8 cellular contexts compared by ENCODE assay signal in the genomic region with DNA sequence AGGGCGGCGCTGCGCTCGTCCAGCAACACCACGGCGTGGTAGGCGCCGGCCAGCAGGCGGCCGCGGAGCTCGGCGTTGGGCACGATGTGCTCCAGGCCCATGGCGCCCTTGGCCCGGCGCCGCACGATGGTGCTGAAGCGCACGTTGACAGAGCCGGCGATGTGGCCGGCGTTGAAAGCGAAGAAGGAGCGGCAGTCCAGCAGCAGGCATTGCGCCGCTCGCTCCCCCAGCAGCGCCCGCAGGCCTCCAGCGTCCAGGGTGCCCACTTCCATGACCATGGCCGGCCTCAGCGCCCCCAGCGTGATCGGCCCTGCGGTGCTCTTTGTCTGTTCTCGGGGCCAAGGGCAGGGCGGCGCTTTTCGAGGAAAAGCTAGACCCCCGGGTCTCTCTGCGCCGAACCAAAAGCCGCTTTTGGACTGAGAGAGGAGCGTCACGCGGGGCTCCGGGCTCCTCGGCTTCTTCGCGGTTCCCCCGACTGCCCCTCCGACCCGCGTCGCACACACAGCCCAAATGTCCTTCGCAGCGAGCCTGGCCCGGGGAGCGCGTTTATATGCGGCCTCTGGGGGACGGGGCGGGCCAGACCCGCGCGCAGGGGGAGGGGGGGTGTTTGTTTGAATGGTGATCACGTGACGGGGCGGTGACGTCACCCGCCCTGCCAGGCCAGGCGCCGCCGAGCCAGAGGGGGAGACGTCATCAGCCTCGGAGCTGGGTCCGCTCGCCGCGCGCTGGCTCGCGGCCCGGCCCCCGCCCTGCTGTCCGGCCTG. TPM values are rescaled to one million over a fixed set of nuclear protein-coding genes. Genes with fewer than 3 reads are reported as not detected.
DNase-seq lines count a peak whose midpoint lies in the region; ATAC-seq and TF ChIP-seq lines count a peak whose summit lies in the region.

Gene DUSP1, minus strand, starts transcription at position 521 of the 764 bp plus-strand sequence. Its CDS starts 243 bp downstream, at position 278.

- no peaks in the 10 kb centered on the region for H3K9me2 ChIP-seq in GM23338 (ENCODE audit: insufficient read depth)

- ATAC-seq in GM23338, result peak; percentile 68
- peak; percentile 80 to 84 for ATAC-seq in natural killer cell treated with Interleukin-12 subunit alpha and Interleukin-12 subunit beta and Interleukin-15 and Interleukin-18, amount 100 ng/mL, for 72 hours

- H3K79me2 ChIP-seq in GM23338 (replicated peaks; ENCODE audit: insufficient read depth), result peaks cover 9% of the 10 kb centered on the region; the same call in 1 of the 2 replicates

- peak within 1 kb of the TSS; percentile 100 for H3K4me2 ChIP-seq in GM23338

- peak within 1 kb of the TSS; percentile 90 for H3K27ac Mint-ChIP-seq in GM23338
- H3K27ac Mint-ChIP-seq in natural killer cell treated with Interleukin-12 subunit alpha and Interleukin-12 subunit beta and Interleukin-15 and Interleukin-18, amount 100 ng/mL, for 72 hours, result peak within 1 kb of the TSS; percentile 92 to 97

- H2AFZ ChIP-seq in GM23338, result peak within 1 kb of the TSS; percentile 98

- peaks cover 4% of the 10 kb centered on the region; the same call in 1 of the 2 replicates for H3K36me3 ChIP-seq in GM23338 (ENCODE audit: insufficient read depth)

- TF ChIP-seq CTCF in GM23338 (conservative IDR thresholded peaks at IDR 0.05; ENCODE audit: low read depth in 2 of 2) (peak; percentile 18 to 37; a peak in 2 of 4 replicates), LNCaP clone FGC (IDR thresholded peaks at IDR 0.05; ENCODE audit: control insufficient read depth, extremely low read depth, insufficient read depth) (peak; percentile 76)

- H3K4me1 ChIP-seq in GM23338 (ENCODE audit: insufficient read depth), result peaks cover 15% of the 10 kb centered on the region

- H3K4me3 Mint-ChIP-seq in GM23338, result peak within 1 kb of the TSS; percentile 92
- H3K4me3 Mint-ChIP-seq in natural killer cell treated with Interleukin-12 subunit alpha and Interleukin-12 subunit beta and Interleukin-15 and Interleukin-18, amount 100 ng/mL, for 72 hours, result peak within 1 kb of the TSS; percentile 87

- peak within 1 kb of the TSS; percentile 92 for H3K4me3 ChIP-seq in GM23338
- peak within 1 kb of the TSS; percentile 84 for H3K4me3 ChIP-seq in LNCaP clone FGC (ENCODE audit: low read depth, low read length)

- peak within 1 kb of the TSS; percentile 90 for H3K27ac ChIP-seq in GM23338 (ENCODE audit: low read depth)

- peaks cover 17% of the 10 kb centered on the region; the same call in 1 of the 2 replicates for H4K20me1 ChIP-seq in GM23338 (replicated peaks; ENCODE audit: insufficient read depth)

- H3K36me3 Mint-ChIP-seq in GM23338 (ENCODE audit: low read depth), result peaks cover 28% of the 10 kb centered on the region
- no peaks in the 10 kb centered on the region for H3K36me3 Mint-ChIP-seq in natural killer cell treated with Interleukin-12 subunit alpha and Interleukin-12 subunit beta and Interleukin-15 and Interleukin-18, amount 100 ng/mL, for 72 hours

- peaks cover 41% of the 10 kb centered on the region for H3K27me3 ChIP-seq in GM23338 (ENCODE audit: insufficient read depth)

- H3K9me3 Mint-ChIP-seq in GM23338, result peaks cover 2% of the 10 kb centered on the region; the same call in 1 of the 3 replicates
- no peaks in the 10 kb centered on the region for H3K9me3 Mint-ChIP-seq in natural killer cell treated with Interleukin-12 subunit alpha and Interleukin-12 subunit beta and Interleukin-15 and Interleukin-18, amount 100 ng/mL, for 72 hours

- H3K27me3 Mint-ChIP-seq in GM23338 (ENCODE audit: insufficient read depth, low read depth, poor library complexity), result peaks cover 39% of the 10 kb centered on the region
- H3K27me3 Mint-ChIP-seq in natural killer cell treated with Interleukin-12 subunit alpha and Interleukin-12 subunit beta and Interleukin-15 and Interleukin-18, amount 100 ng/mL, for 72 hours, result no peaks in the 10 kb centered on the region

- DNase-seq in EL (peak; percentile 99), GM23338 (ENCODE audit: low spot score) (peak; percentile 97), LNCaP clone FGC (ENCODE audit: low read depth) (peak; percentile 80), RPMI8226 (peak; percentile 99), fibroblast of peridontal ligament (ENCODE audit: extremely low read depth) (peak; percentile 94)
- peak; percentile 94 for DNase-seq in activated effector memory CD4-positive, alpha-beta T cell treated with Interleukin-2 at 50 U/mL for 16 hours
- DNase-seq in natural killer cell treated with Interleukin-12 subunit alpha and Interleukin-12 subunit beta and Interleukin-15 and Interleukin-18, amount 100 ng/mL, for 72 hours (ENCODE audit: low spot score), result peak; percentile 97
- peak; percentile 97 for DNase-seq in stimulated activated naive CD4-positive, alpha-beta T cell treated with Interleukin-2 at 50 U/mL for 16 hours (lab: John Stamatoyannopoulos, UW)

- peaks cover 24% of the 10 kb centered on the region for H3K4me1 Mint-ChIP-seq in GM23338
- H3K4me1 Mint-ChIP-seq in natural killer cell treated with Interleukin-12 subunit alpha and Interleukin-12 subunit beta and Interleukin-15 and Interleukin-18, amount 100 ng/mL, for 72 hours (ENCODE audit: low read depth in 2 of 2), result peaks cover 49 to 59% of the 10 kb centered on the region in 2 donors

- peaks cover 3% of the 10 kb centered on the region; the same call in 1 of the 2 replicates for H3F3A ChIP-seq in GM23338 (replicated peaks; ENCODE audit: low read depth)

TF ChIP-seq in GM23338, 12 proteins besides CTCF, POLR2A, EP300 and RAD21:
- TF ChIP-seq CREB1 (CRISPR knock-in tag; IDR thresholded peaks at IDR 0.05; ENCODE audit: low read depth) (peak; percentile 97), ZNF331 (CRISPR knock-in tag; IDR thresholded peaks at IDR 0.05; ENCODE audit: low read depth) (no peak), STAT1 (IDR thresholded peaks at IDR 0.05; ENCODE audit: unreplicated experiment) (no peak), NANOG (IDR thresholded peaks at IDR 0.05; ENCODE audit: borderline replicate concordance) (no peak), POLR2AphosphoS5 (IDR thresholded peaks at IDR 0.05; ENCODE audit: low read depth) (peak; percentile 99)
- TF ChIP-seq, protein P1, sequence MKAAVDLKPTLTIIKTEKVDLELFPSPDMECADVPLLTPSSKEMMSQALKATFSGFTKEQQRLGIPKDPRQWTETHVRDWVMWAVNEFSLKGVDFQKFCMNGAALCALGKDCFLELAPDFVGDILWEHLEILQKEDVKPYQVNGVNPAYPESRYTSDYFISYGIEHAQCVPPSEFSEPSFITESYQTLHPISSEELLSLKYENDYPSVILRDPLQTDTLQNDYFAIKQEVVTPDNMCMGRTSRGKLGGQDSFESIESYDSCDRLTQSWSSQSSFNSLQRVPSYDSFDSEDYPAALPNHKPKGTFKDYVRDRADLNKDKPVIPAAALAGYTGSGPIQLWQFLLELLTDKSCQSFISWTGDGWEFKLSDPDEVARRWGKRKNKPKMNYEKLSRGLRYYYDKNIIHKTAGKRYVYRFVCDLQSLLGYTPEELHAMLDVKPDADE (IDR thresholded peaks at IDR 0.05), result 0 out of 2 replicates have a peak, but pooled peaks have one; percentile 19
- TF ChIP-seq, protein P2, sequence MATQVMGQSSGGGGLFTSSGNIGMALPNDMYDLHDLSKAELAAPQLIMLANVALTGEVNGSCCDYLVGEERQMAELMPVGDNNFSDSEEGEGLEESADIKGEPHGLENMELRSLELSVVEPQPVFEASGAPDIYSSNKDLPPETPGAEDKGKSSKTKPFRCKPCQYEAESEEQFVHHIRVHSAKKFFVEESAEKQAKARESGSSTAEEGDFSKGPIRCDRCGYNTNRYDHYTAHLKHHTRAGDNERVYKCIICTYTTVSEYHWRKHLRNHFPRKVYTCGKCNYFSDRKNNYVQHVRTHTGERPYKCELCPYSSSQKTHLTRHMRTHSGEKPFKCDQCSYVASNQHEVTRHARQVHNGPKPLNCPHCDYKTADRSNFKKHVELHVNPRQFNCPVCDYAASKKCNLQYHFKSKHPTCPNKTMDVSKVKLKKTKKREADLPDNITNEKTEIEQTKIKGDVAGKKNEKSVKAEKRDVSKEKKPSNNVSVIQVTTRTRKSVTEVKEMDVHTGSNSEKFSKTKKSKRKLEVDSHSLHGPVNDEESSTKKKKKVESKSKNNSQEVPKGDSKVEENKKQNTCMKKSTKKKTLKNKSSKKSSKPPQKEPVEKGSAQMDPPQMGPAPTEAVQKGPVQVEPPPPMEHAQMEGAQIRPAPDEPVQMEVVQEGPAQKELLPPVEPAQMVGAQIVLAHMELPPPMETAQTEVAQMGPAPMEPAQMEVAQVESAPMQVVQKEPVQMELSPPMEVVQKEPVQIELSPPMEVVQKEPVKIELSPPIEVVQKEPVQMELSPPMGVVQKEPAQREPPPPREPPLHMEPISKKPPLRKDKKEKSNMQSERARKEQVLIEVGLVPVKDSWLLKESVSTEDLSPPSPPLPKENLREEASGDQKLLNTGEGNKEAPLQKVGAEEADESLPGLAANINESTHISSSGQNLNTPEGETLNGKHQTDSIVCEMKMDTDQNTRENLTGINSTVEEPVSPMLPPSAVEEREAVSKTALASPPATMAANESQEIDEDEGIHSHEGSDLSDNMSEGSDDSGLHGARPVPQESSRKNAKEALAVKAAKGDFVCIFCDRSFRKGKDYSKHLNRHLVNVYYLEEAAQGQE (IDR thresholded peaks at IDR 0.05; ENCODE audit: unreplicated experiment), result no peak

RNA-seq across cellular contexts. Expression of gene DUSP1, which starts in this region (rescaled TPM):
- 12.8 and 17.2 TPM in 2 replicates for total RNA-seq in GM23338 (2014; rRNA removed; shearing (Covaris generic))
- 8.7 and 9.7 TPM in 2 replicates for polyA plus RNA-seq in GM23338 (2016; fragmentation: Nextera tagmentation; extraction: Ambion mirVana)
- 10 to 100 TPM; 12.4 to 13.6 TPM for total RNA-seq in natural killer cell treated with Interleukin-12 subunit alpha and Interleukin-12 subunit beta and Interleukin-15 and Interleukin-18, amount 100 ng/mL, for 72 hours

Comparison
In these comparisons a context has a peak if more than half of its experiments do, and no peak if none do; other contexts are left out.
1. Peak in every context shown above with its lines: DNase-seq, ATAC-seq, H3K4me3 ChIP-seq and H3K27ac ChIP-seq.